Comparison of ENCODE assay signal across 8 cellular contexts in genomic region chr1:1020000-1020404, GRCh38. TPM values are rescaled to one million over a fixed set of nuclear protein-coding genes. Genes with fewer than 3 reads are reported as not detected.
DNase-seq lines count a peak whose midpoint lies in the region; ATAC-seq and TF ChIP-seq lines count a peak whose summit lies in the region.

Gene AGRN (plus strand): TSS chr1:1020120. CDS start chr1:1020173, 53 bp downstream.

- POLR2A ChIA-PET in SK-N-SH (lab: Yijun Ruan, JAX), result interaction anchor here (1.4 kb wide), 1 partner anchor 15 kb away, joined by 5 read pairs; no protein-coding TSS in a partner anchor

- TF ChIP-seq POLR2A in esophagus muscularis mucosa (IDR thresholded peaks at IDR 0.05; ENCODE audit: low read depth), result no peak

- DNase-seq in activated naive CD4-positive, alpha-beta T cell treated with anti-CD3 and anti-CD28 coated beads for 36 hours, result no peak
- no peak for DNase-seq in activated naive CD4-positive, alpha-beta T cell (lab: John Stamatoyannopoulos, UW)
- peak; percentile 92 for DNase-seq in SK-N-SH
- DNase-seq in esophagus muscularis mucosa (ENCODE audit: extremely low spot score), result no peak
- DNase-seq in islet precursor cell, result no peak
- no peak for DNase-seq in DMS153 treated with DMSO at 0.1 percent for 48 hours (lab: John Stamatoyannopoulos, UW; ENCODE audit: unreplicated experiment)

- peak within 1 kb of the TSS; percentile 82; the same call in 1 of the 2 replicates for H3K4me2 ChIP-seq in SK-N-SH

- H3F3A ChIP-seq in SK-N-SH (replicated peaks; ENCODE audit: insufficient read depth), result no peaks in the 10 kb centered on the region

- H3K79me2 ChIP-seq in SK-N-SH (ENCODE audit: insufficient read depth), result no peaks in the 10 kb centered on the region

- no peaks in the 10 kb centered on the region for H3K9me3 Mint-ChIP-seq in activated naive CD4-positive, alpha-beta T cell treated with anti-CD3 and anti-CD28 coated beads for 36 hours
- H3K9me3 Mint-ChIP-seq in nephron, result no peaks in the 10 kb centered on the region

- H2AFZ ChIP-seq in SK-N-SH (ENCODE audit: low read depth), result no peak within 1 kb of the TSS

- no peak within 1 kb of the TSS; the same call in 1 of the 2 replicates for H3K9ac ChIP-seq in SK-N-SH

- H3K27me3 ChIP-seq in SK-N-SH (ENCODE audit: insufficient read depth) (no peaks in the 10 kb centered on the region), esophagus muscularis mucosa (no peaks in the 10 kb centered on the region)

- TF ChIP-seq CTCF in SK-N-SH (IDR thresholded peaks at IDR 0.05) (no peak), esophagus muscularis mucosa (IDR thresholded peaks at IDR 0.05) (no peak), nephron (IDR thresholded peaks at IDR 0.05; ENCODE audit: unreplicated experiment in 3 of 3) (no peak)

- peak within 1 kb of the TSS; percentile 68 for H3K4me3 Mint-ChIP-seq in activated naive CD4-positive, alpha-beta T cell treated with anti-CD3 and anti-CD28 coated beads for 36 hours
- peak within 1 kb of the TSS; percentile 80 to 87 (median 83) for H3K4me3 Mint-ChIP-seq in nephron

- TF ChIP-seq RAD21 in SK-N-SH (IDR thresholded peaks at IDR 0.05; ENCODE audit: low read length), result no peak

- no peak within 1 kb of the TSS for H3K27ac Mint-ChIP-seq in activated naive CD4-positive, alpha-beta T cell treated with anti-CD3 and anti-CD28 coated beads for 36 hours
- H3K27ac Mint-ChIP-seq in nephron, result peak within 1 kb of the TSS in 2 of 3 experiments; percentile 41 to 50

- H3K4me1 Mint-ChIP-seq in activated naive CD4-positive, alpha-beta T cell treated with anti-CD3 and anti-CD28 coated beads for 36 hours (ENCODE audit: low read depth), result peaks cover 10% of the 10 kb centered on the region
- peaks cover 21% of the 10 kb centered on the region for H3K4me1 Mint-ChIP-seq in nephron

- CTCF ChIA-PET in activated naive CD4-positive, alpha-beta T cell treated with anti-CD3 and anti-CD28 coated beads for 36 hours (lab: Charles Lee), result no interaction called here
- CTCF ChIA-PET in SK-N-SH (lab: Yijun Ruan, JAX), result interaction anchor here (0.6 to 6.0 kb wide), 11 partner anchors 12 to 102 kb away, joined by 3 to 46 read pairs (median 4); no protein-coding TSS in a partner anchor

- H3K4me3 ChIP-seq in SK-N-SH (ENCODE audit: low read depth in 2 of 2, low read length in 1 of 2) (peak within 1 kb of the TSS; percentile 56 to 73), esophagus muscularis mucosa (peak within 1 kb of the TSS; percentile 80 to 90 (median 84))

- no peak for TF ChIP-seq EP300 in SK-N-SH (IDR thresholded peaks at IDR 0.05; ENCODE audit: borderline replicate concordance in 1 of 2, low read depth in 1 of 2, low read length in 1 of 2)
- no peak for TF ChIP-seq EP300 in esophagus muscularis mucosa (IDR thresholded peaks at IDR 0.05)

- peaks cover 0 to 10% of the 10 kb centered on the region in 2 experiments; a peak in 1 of 4 replicates for H3K4me1 ChIP-seq in SK-N-SH (ENCODE audit: control insufficient read depth in 1 of 2, insufficient read depth in 2 of 2, low read depth in 1 of 2, low read length in 1 of 2)
- H3K4me1 ChIP-seq in esophagus muscularis mucosa, result peaks cover 27 to 62% (median 44%) of the 10 kb centered on the region in 4 donors

- no CpG with 5 or more reads among the region's 58 CpGs for WGBS in SK-N-SH (ENCODE audit: low lambda C conversion rate)
- WGBS in esophagus muscularis mucosa, result 0% methylated on average over 3 of the region's 58 CpGs

- H3K9me2 ChIP-seq in SK-N-SH, result no peaks in the 10 kb centered on the region

- peaks cover 4% of the 10 kb centered on the region for H3K27me3 Mint-ChIP-seq in activated naive CD4-positive, alpha-beta T cell treated with anti-CD3 and anti-CD28 coated beads for 36 hours (ENCODE audit: low read depth)
- no peaks in the 10 kb centered on the region for H3K27me3 Mint-ChIP-seq in nephron (ENCODE audit: low read depth)

- peak; percentile 28 for ATAC-seq in HG02884 (IDR thresholded peaks at IDR 0.05; ENCODE audit: unreplicated experiment)

- H3K36me3 Mint-ChIP-seq in activated naive CD4-positive, alpha-beta T cell treated with anti-CD3 and anti-CD28 coated beads for 36 hours (ENCODE audit: low read depth), result no peaks in the 10 kb centered on the region
- no peaks in the 10 kb centered on the region for H3K36me3 Mint-ChIP-seq in nephron (ENCODE audit: low read depth)

- intact Hi-C loops in activated naive CD4-positive, alpha-beta T cell treated with anti-CD3 and anti-CD28 coated beads for 36 hours (cut with micrococcal nuclease), result loop anchor here (1.0 kb wide), 1 partner anchor 44 kb away; no protein-coding TSS in a partner anchor
- intact Hi-C loops in esophagus muscularis mucosa (cut with DNase I), result no loop called here

- no peaks in the 10 kb centered on the region for H4K20me1 ChIP-seq in SK-N-SH (ENCODE audit: insufficient read depth)

- peak within 1 kb of the TSS in 1 of 2 experiments; percentile 81; a peak in 2 of 4 replicates for H3K27ac ChIP-seq in SK-N-SH (ENCODE audit: low read depth in 2 of 2, low read length in 1 of 2)
- H3K27ac ChIP-seq in esophagus muscularis mucosa (replicated peaks in 1 of 4), result peak within 1 kb of the TSS; percentile 93 to 96 (median 96)

- no peaks in the 10 kb centered on the region for H3K9me3 ChIP-seq in SK-N-SH
- no peaks in the 10 kb centered on the region for H3K9me3 ChIP-seq in esophagus muscularis mucosa

- H3K36me3 ChIP-seq in SK-N-SH (replicated peaks in 1 of 2; ENCODE audit: control insufficient read depth in 1 of 2, insufficient read depth in 2 of 2, low read length in 1 of 2) (peaks cover 0 to 4% of the 10 kb centered on the region in 2 experiments), esophagus muscularis mucosa (no peaks in the 10 kb centered on the region)

TF ChIP-seq in SK-N-SH, 30 proteins besides CTCF, POLR2A, EP300 and RAD21:
- TF ChIP-seq SIN3A (IDR thresholded peaks at IDR 0.05; ENCODE audit: borderline replicate concordance, low read depth, low read length) (no peak), MXI1 (IDR thresholded peaks at IDR 0.05; ENCODE audit: low read depth, low read length) (peak; percentile 17; the same call in 1 of the 2 replicates)
TF ChIP-seq in SK-N-SH: peak in this region for 1.

RNA-seq across cellular contexts. Expression of gene AGRN, which starts in this region (rescaled TPM):
- total RNA-seq in activated naive CD4-positive, alpha-beta T cell treated with anti-CD3 and anti-CD28 coated beads for 36 hours, result 10 to 100 TPM; 30.5 to 35.1 TPM
- 24.0 and 31.6 TPM in 2 replicates for polyA plus RNA-seq in SK-N-SH (2012; rRNA removed)
- 12.6 and 21.4 TPM in 2 replicates for polyA plus RNA-seq in SK-N-SH (2012; cell fraction: cytosol; rRNA removed)
- polyA plus RNA-seq in SK-N-SH (2012; cell fraction: nucleus; rRNA removed), result 141 and 187 TPM in 2 replicates
- 10 to 100 TPM; 17.0 to 31.6 (median 22.6) TPM for total RNA-seq in esophagus muscularis mucosa
